Comparison of ENCODE assay signal across 11 cellular contexts in genomic region chr20:3687655-3688054, GRCh38. TPM values are rescaled to one million over a fixed set of nuclear protein-coding genes. Genes with fewer than 3 reads are reported as not detected.
DNase-seq lines count a peak whose midpoint lies in the region; ATAC-seq and TF ChIP-seq lines count a peak whose summit lies in the region.
"Had no signal": no experiment of that assay in that cellular context is flagged by ENCODE, and none has a peak within 500 bp of the region (broad histone marks: within the 10 kb centered on the region; RNA-seq: fewer than 3 reads in every experiment).

No MANE protein-coding gene starts in this region.

- no peak overlapping the region for H3K4me3 ChIP-seq in HEK293 (ENCODE audit: low read depth, low read length)
- no peak overlapping the region for H3K4me3 ChIP-seq in right atrium auricular region
- no peak overlapping the region for H3K4me3 ChIP-seq in stomach
- H3K4me3 ChIP-seq: lower lobe of right lung had no signal

- no peaks in the 10 kb centered on the region for H3K36me3 Mint-ChIP-seq in T-cell
- peaks cover 2% of the 10 kb centered on the region for H3K36me3 Mint-ChIP-seq in T-helper 17 cell (ENCODE audit: low read depth)
- H3K36me3 Mint-ChIP-seq: activated naive CD8-positive, alpha-beta T cell had no signal

- no peaks in the 10 kb centered on the region for H3K27me3 ChIP-seq in right atrium auricular region
- peaks cover 0 to 6% (median under 1%) of the 10 kb centered on the region in 3 donors for H3K27me3 ChIP-seq in stomach

- H3K27ac ChIP-seq in HEK293 (ENCODE audit: extremely low read depth, low read depth, low read length) (no peak overlapping the region), right atrium auricular region (peak overlapping the region; percentile 63 to 68), stomach (peak overlapping the region in 4 of 5 donors; percentile 60 to 82 (median 74))
- H3K27ac ChIP-seq: lower lobe of right lung had no signal

- no peaks in the 10 kb centered on the region for H3K9me3 ChIP-seq in HEK293 (ENCODE audit: control insufficient read depth, insufficient read depth, low read depth, low read length)
- H3K9me3 ChIP-seq in right atrium auricular region, result no peaks in the 10 kb centered on the region
- no peaks in the 10 kb centered on the region for H3K9me3 ChIP-seq in stomach
- no peaks in the 10 kb centered on the region for H3K9me3 ChIP-seq in T-helper 17 cell (ENCODE audit: control insufficient read depth, low read length, poor library complexity, severe bottlenecking)
- H3K9me3 ChIP-seq: lower lobe of right lung had no signal

- H3K36me3 ChIP-seq in HEK293 (ENCODE audit: control insufficient read depth in 2 of 2, insufficient read depth in 1 of 2, low read length in 2 of 2), result no peaks in the 10 kb centered on the region
- H3K36me3 ChIP-seq in right atrium auricular region, result no peaks in the 10 kb centered on the region
- H3K36me3 ChIP-seq in stomach, result no peaks in the 10 kb centered on the region
- H3K36me3 ChIP-seq: lower lobe of right lung had no signal

- CTCF ChIA-PET in HEK293 (lab: Yijun Ruan, JAX) (interaction anchor here (0.6 to 5.1 kb wide), 8 partner anchors 9 to 384 kb away, joined by 3 to 34 read pairs (median 3); no protein-coding TSS in a partner anchor), T-cell (lab: Charles Lee) (no interaction called here)

- H3K9me3 Mint-ChIP-seq in T-cell, result no peaks in the 10 kb centered on the region

- TF ChIP-seq EP300 in stomach (IDR thresholded peaks at IDR 0.05), result no peak

- no peak for TF ChIP-seq POLR2A in stomach (IDR thresholded peaks at IDR 0.05)

- H3K4me3 Mint-ChIP-seq in T-cell (no peak overlapping the region), T-helper 17 cell (no peak overlapping the region)
- H3K4me3 Mint-ChIP-seq: activated naive CD8-positive, alpha-beta T cell had no signal

- H3K4me1 ChIP-seq in HEK293 (ENCODE audit: control insufficient read depth, insufficient read depth, low read length), result no peaks in the 10 kb centered on the region; the same call in 1 of the 2 replicates
- peaks cover 0 to 13% of the 10 kb centered on the region in 2 donors for H3K4me1 ChIP-seq in right atrium auricular region
- H3K4me1 ChIP-seq in stomach, result peaks cover 0 to 26% (median 11%) of the 10 kb centered on the region in 4 donors
- H3K4me1 ChIP-seq: lower lobe of right lung had no signal

- intact Hi-C loops in stomach (cut with DNase I; ENCODE audit: low total_unique reads), result no loop called here

- TF ChIP-seq CTCF in HEK293 (tag by site-specific recombination; IDR thresholded peaks at IDR 0.05), result no peak
- no peak for TF ChIP-seq CTCF in right atrium auricular region (IDR thresholded peaks at IDR 0.05)
- no peak for TF ChIP-seq CTCF in stomach (IDR thresholded peaks at IDR 0.05)

- DNase-seq in amniotic epithelial cell (ENCODE audit: low read depth) (peak; percentile 64), right atrium auricular region (ENCODE audit: low spot score) (no peak), stomach (no peak), T-cell (no peak), activated gamma-delta T cell (lab: John Stamatoyannopoulos, UW) (no peak), T-helper 17 cell (no peak)
- DNase-seq in NK-92 treated with Interleukin-12 subunit alpha and Interleukin-12 subunit beta, amount 100 ng/mL, for 24 hours (lab: John Stamatoyannopoulos, UW), result no peak
- DNase-seq: lower lobe of right lung, RPMI8226 had no signal

- H3K27ac Mint-ChIP-seq in T-cell, result no peak overlapping the region
- H3K27ac Mint-ChIP-seq in T-helper 17 cell, result no peak overlapping the region
- H3K27ac Mint-ChIP-seq: activated naive CD8-positive, alpha-beta T cell had no signal

- H3K4me1 Mint-ChIP-seq in T-cell, result no peaks in the 10 kb centered on the region
- no peaks in the 10 kb centered on the region for H3K4me1 Mint-ChIP-seq in T-helper 17 cell

- WGBS in stomach, 5 donors, result 50 to 63% (median 54%) methylated on average over 2 of the region's 2 CpGs

- POLR2A ChIA-PET in HEK293 (lab: Yijun Ruan, JAX), result no interaction called here
- POLR2A ChIA-PET in T-cell (lab: Charles Lee), result no interaction called here

- ATAC-seq in T-cell (replicated peaks in 1 of 4) (no peak), T-helper 17 cell (no peak)

- H3K27me3 Mint-ChIP-seq in T-cell (peaks cover 13 to 29% of the 10 kb centered on the region in 2 donors), T-helper 17 cell (peaks cover 48% of the 10 kb centered on the region)

TF ChIP-seq in HEK293, 187 proteins besides CTCF, POLR2A, EP300 and RAD21:
- TF ChIP-seq ZNF362 (tag by site-specific recombination; IDR thresholded peaks at IDR 0.05) (no peak), ZNF626 (tag by site-specific recombination; IDR thresholded peaks at IDR 0.05) (no peak), ZNF76 (tag by site-specific recombination; IDR thresholded peaks at IDR 0.05; ENCODE audit: borderline replicate concordance, low read depth) (peak; percentile 65), ZNF16 (tag by site-specific recombination; IDR thresholded peaks at IDR 0.05; ENCODE audit: low read depth) (no peak), ZNF530 (tag by site-specific recombination; IDR thresholded peaks at IDR 0.05; ENCODE audit: low read depth) (no peak), ZBTB17 (tag by site-specific recombination; IDR thresholded peaks at IDR 0.05) (peak; percentile 33; the same call in 1 of the 2 replicates)

RNA-seq across cellular contexts. Expression of gene ADAM33, which starts 5.8 kb away (rescaled TPM):
- total RNA-seq in right atrium auricular region (10 to 100 TPM in 1 of 2 donors, 1 to 10 TPM in 1; 9.7 to 13.8 TPM), stomach (100 to 1,000 TPM in 2 of 5 donors, 10 to 100 TPM in 3; 20.6 to 143 (median 96.9) TPM), T-cell (not detected), T-helper 17 cell (not detected)
- 10 to 100 TPM in 2 of 3 donors, 1 to 10 TPM in 1; 4.6 to 29.8 (median 11.1) TPM for polyA plus RNA-seq in stomach

RNA-seq across cellular contexts. Expression of gene GFRA4, which starts 24.5 kb away (rescaled TPM):
- total RNA-seq in right atrium auricular region, result not detected
- total RNA-seq in stomach, result not detected
- polyA plus RNA-seq in stomach, result not detected
- not detected for total RNA-seq in T-cell
- total RNA-seq in T-helper 17 cell, result not detected
- total RNA-seq: lower lobe of right lung had no signal

RNA-seq across cellular contexts. Expression of gene SIGLEC1, which starts 24.7 kb away (rescaled TPM):
- total RNA-seq in right atrium auricular region (1 to 10 TPM; 3.2 to 3.9 TPM), stomach (10 to 100 TPM in 1 of 5 donors, 1 to 10 TPM in 4; 1.7 to 22.2 (median 4.5) TPM), T-cell (under 1 TPM in 3 of 5 donors, not detected in 2; 0.06 to 0.16 (median 0.12) TPM), T-helper 17 cell (under 1 TPM; 0.10 to 0.13 TPM)
- 1 to 10 TPM; 1.4 to 1.8 (median 1.5) TPM for polyA plus RNA-seq in stomach

RNA-seq across cellular contexts. Expression of gene HSPA12B, which starts 44.8 kb away (rescaled TPM):
- 10 to 100 TPM; 11.2 to 13.4 TPM for total RNA-seq in right atrium auricular region
- 10 to 100 TPM in 1 of 5 donors, 1 to 10 TPM in 3, under 1 TPM in 1; 0.87 to 14.3 (median 6.1) TPM for total RNA-seq in stomach
- 1 to 10 TPM; 3.0 to 5.3 (median 3.7) TPM for polyA plus RNA-seq in stomach
- total RNA-seq in T-cell, result under 1 TPM in 2 of 5 donors, not detected in 3; 0.10 to 0.12 TPM
- not detected for total RNA-seq in T-helper 17 cell

Comparison
In these comparisons a context has a peak if more than half of its experiments do, and no peak if none do; other contexts are left out.
1. RNA of gene ADAM33, which starts 5.8 kb away (total RNA-seq): 20.6 to 143 TPM in stomach and 9.7 to 13.8 TPM in right atrium auricular region; not detected in T-cell and not detected in T-helper 17 cell; every median in the first group is over 10 times any median in the second.